ENCODE assay signal across 8 cellular contexts in the genomic region with DNA sequence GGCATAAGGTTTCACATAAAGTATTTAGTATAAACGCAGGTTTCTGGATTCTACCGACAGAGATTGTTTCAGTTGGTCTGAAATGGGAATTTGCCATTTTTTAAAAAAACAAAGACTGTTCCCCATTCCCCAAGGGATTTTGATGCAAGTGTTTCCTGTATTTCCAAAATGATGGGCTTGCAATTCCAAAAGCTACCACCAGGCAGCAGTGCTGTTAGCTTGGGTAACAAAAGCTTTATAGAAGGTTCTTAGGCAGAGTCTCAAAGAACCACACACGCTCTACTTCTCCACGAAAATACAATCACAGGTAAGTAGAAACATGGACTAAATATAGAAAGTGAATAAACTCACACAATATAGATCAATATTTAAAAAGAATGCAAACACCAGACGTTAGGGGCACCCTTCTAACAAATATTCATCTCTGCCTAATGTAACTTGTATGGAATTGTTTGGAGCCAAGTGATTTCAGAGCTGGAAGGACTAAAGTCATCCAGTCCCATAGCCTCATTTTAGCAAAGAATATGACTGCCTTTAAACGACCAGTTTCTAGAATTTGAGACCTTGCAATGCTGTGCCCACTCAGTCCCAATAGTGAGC.
A peak's percentile ranks its signal among the peaks of the same experiment; 100 is the strongest.
DNase-seq lines count a peak whose midpoint lies in the region; ATAC-seq and TF ChIP-seq lines count a peak whose summit lies in the region.

No MANE protein-coding gene starts in this region.

- intact Hi-C loops in left ventricle myocardium inferior (cut with micrococcal nuclease), result no loop called here

- no peak overlapping the region for H3K4me3 Mint-ChIP-seq in activated naive CD4-positive, alpha-beta T cell treated with anti-CD3 and anti-CD28 coated beads, Interleukin-2, amount 10 ng/mL, durations not matched to agents 7 days and 5 days

- H3K36me3 Mint-ChIP-seq in activated naive CD4-positive, alpha-beta T cell treated with anti-CD3 and anti-CD28 coated beads, Interleukin-2, amount 10 ng/mL, durations not matched to agents 7 days and 5 days, result no peaks in the 10 kb centered on the region

- H3K4me1 ChIP-seq in left ventricle myocardium inferior, result peaks cover 22% of the 10 kb centered on the region

- no peaks in the 10 kb centered on the region for H3K9me3 ChIP-seq in left ventricle myocardium inferior (replicated peaks)

- H3K4me3 ChIP-seq in left ventricle myocardium inferior, result no peak overlapping the region

- no peak overlapping the region for H3K27ac Mint-ChIP-seq in activated naive CD4-positive, alpha-beta T cell treated with anti-CD3 and anti-CD28 coated beads, Interleukin-2, amount 10 ng/mL, durations not matched to agents 7 days and 5 days

- peaks cover 27% of the 10 kb centered on the region for H3K27me3 ChIP-seq in left ventricle myocardium inferior (ENCODE audit: low read depth)

- H3K27me3 Mint-ChIP-seq in activated naive CD4-positive, alpha-beta T cell treated with anti-CD3 and anti-CD28 coated beads, Interleukin-2, amount 10 ng/mL, durations not matched to agents 7 days and 5 days, result peaks cover 3% of the 10 kb centered on the region

- H3K4me1 Mint-ChIP-seq in activated naive CD4-positive, alpha-beta T cell treated with anti-CD3 and anti-CD28 coated beads, Interleukin-2, amount 10 ng/mL, durations not matched to agents 7 days and 5 days, result no peaks in the 10 kb centered on the region

- no peak for ATAC-seq in GM21367 (IDR thresholded peaks at IDR 0.05; ENCODE audit: unreplicated experiment)
- no peak for ATAC-seq in HG03439 (IDR thresholded peaks at IDR 0.05; ENCODE audit: unreplicated experiment)

- no peaks in the 10 kb centered on the region for H3K36me3 ChIP-seq in left ventricle myocardium inferior

- TF ChIP-seq CTCF in VCaP (conservative IDR thresholded peaks at IDR 0.05) (peak; percentile 88), left ventricle myocardium inferior (IDR thresholded peaks at IDR 0.05; ENCODE audit: borderline replicate concordance) (peak; percentile 78)

- H3K27ac ChIP-seq in VCaP (peak overlapping the region; percentile 41), left ventricle myocardium inferior (replicated peaks) (no peak overlapping the region)

- H3K9me3 Mint-ChIP-seq in activated naive CD4-positive, alpha-beta T cell treated with anti-CD3 and anti-CD28 coated beads, Interleukin-2, amount 10 ng/mL, durations not matched to agents 7 days and 5 days, result no peaks in the 10 kb centered on the region

- DNase-seq in activated naive CD4-positive, alpha-beta T cell treated with anti-CD3 and anti-CD28 coated beads, Interleukin-2, amount 10 ng/mL, durations not matched to agents 7 days and 5 days, result peak; percentile 40
- no peak for DNase-seq in activated naive CD4-positive, alpha-beta T cell (lab: John Stamatoyannopoulos, UW)
- DNase-seq in MV-4-11 (lab: John Stamatoyannopoulos, UW) (peak; percentile 56), left ventricle myocardium inferior (no peak)
- DNase-seq in stimulated activated CD8-positive, alpha-beta memory T cell treated with anti-CD3 and anti-CD28 coated beads, Interleukin-4, amount 100 ng/mL, for 48 hours, result peak; percentile 55

- CTCF ChIA-PET in activated naive CD4-positive, alpha-beta T cell treated with anti-CD3 and anti-CD28 coated beads, Interleukin-2, amount 10 ng/mL, durations not matched to agents 7 days and 5 days (lab: Charles Lee), result interaction anchor here (0.6 to 1.2 kb wide), 4 partner anchors 17 to 154 kb away, joined by 3 to 5 read pairs (median 4); a partner anchor contains a TSS

Comparison
In these comparisons a context has a peak if more than half of its experiments do, and no peak if none do; other contexts are left out.
1. DNase-seq: peak in activated naive CD4-positive, alpha-beta T cell treated with anti-CD3 and anti-CD28 coated beads, Interleukin-2, amount 10 ng/mL, durations not matched to agents 7 days and 5 days (single experiment), MV-4-11 (single experiment) and stimulated activated CD8-positive, alpha-beta memory T cell treated with anti-CD3 and anti-CD28 coated beads, Interleukin-4, amount 100 ng/mL, for 48 hours (single experiment); none in activated naive CD4-positive, alpha-beta T cell (0 of 4) and left ventricle myocardium inferior (single experiment).